ENCODE assay signal across 13 cellular contexts in genomic region chr1:165383067-165383466, GRCh38. TPM values are rescaled to one million over a fixed set of nuclear protein-coding genes. Genes with fewer than 3 reads are reported as not detected.
DNase-seq lines count a peak whose midpoint lies in the region; TF ChIP-seq lines count a peak whose summit lies in the region.
"Had no signal": no experiment of that assay in that cellular context is flagged by ENCODE, and none has a peak within 500 bp of the region (broad histone marks: within the 10 kb centered on the region; RNA-seq: fewer than 3 reads in every experiment).

No MANE protein-coding gene starts in this region.

- no peak overlapping the region for H3K4me3 ChIP-seq in transverse colon

- no peaks in the 10 kb centered on the region for H3K9me3 ChIP-seq in transverse colon

- intact Hi-C loops in transverse colon (cut with DNase I; ENCODE audit: low total_unique reads) = no loop called here

- in situ Hi-C loops in transverse colon (cut with MboI; ENCODE audit: low pct_ligation_motif_present in 1 of 4, low pct_unique_long_range_greater_than_20kb in 1 of 4, low sequenced_read_pairs in 3 of 4) = loop anchor here in 2 of 4 donors (25.0 kb wide), 1 partner anchor 529 kb away; no protein-coding TSS in a partner anchor

- H3K27me3 ChIP-seq in transverse colon = peaks cover 2% of the 10 kb centered on the region

- no peak for TF ChIP-seq POLR2A in transverse colon (IDR thresholded peaks at IDR 0.05)

- TF ChIP-seq CTCF in transverse colon (IDR thresholded peaks at IDR 0.05) = no peak

- 75% methylated on average over 6 of the region's 6 CpGs; no CpG with 5 or more reads in 1 of the 2 donors for WGBS in transverse colon (ENCODE audit: low coverage in 1 of 2), 2 donors

- H3K4me1 ChIP-seq in transverse colon = no peaks in the 10 kb centered on the region

- H3K36me3 ChIP-seq in transverse colon = no peaks in the 10 kb centered on the region

- DNase-seq in HT1080 (ENCODE audit: low read depth) (peak; percentile 11), fibroblast of gingiva (ENCODE audit: low read depth) (peak; percentile 64), medulla oblongata (ENCODE audit: extremely low spot score) (peak; percentile 86), transverse colon (peak; percentile 22), NCI-H2196 treated with DMSO at 0.1 percent for 48 hours (lab: John Stamatoyannopoulos, UW; ENCODE audit: unreplicated experiment) (no peak), SW480 (ENCODE audit: low spot score) (no peak), NCI-H82 (lab: John Stamatoyannopoulos, UW) (no peak), DMS 273 (lab: John Stamatoyannopoulos, UW; ENCODE audit: unreplicated experiment) (no peak)
- DNase-seq: cerebellar nuclear complex, DMS153, NCI-H69, T-helper 9 cell had no signal

- H3K27ac ChIP-seq in transverse colon = peak overlapping the region in 1 of 4 donors; percentile 5

- TF ChIP-seq EP300 in transverse colon (IDR thresholded peaks at IDR 0.05; ENCODE audit: low read depth) = no peak

RNA-seq across cellular contexts. Expression of gene LMX1A, which starts 26.6 kb away (rescaled TPM):
- total RNA-seq in HT1080 (2014; rRNA removed; shearing (Covaris generic)) = not detected in 2 replicates
- polyA plus RNA-seq in HT1080 (2015; cell fraction: cytosol; rRNA removed) = not detected in 2 replicates
- polyA plus RNA-seq in HT1080 (2015; cell fraction: nucleus; rRNA removed) = not detected in 2 replicates
- under 1 TPM in 2 of 4 donors, not detected in 2; 0.41 to 0.79 TPM for total RNA-seq in transverse colon
- total RNA-seq: natural killer cell treated with Interleukin-12 subunit alpha and Interleukin-12 subunit beta and Interleukin-15 and Interleukin-18, amount 100 ng/mL, for 72 hours had no signal

Comparison
In these comparisons a context has a peak if more than half of its experiments do, and no peak if none do; other contexts are left out.
1. DNase-seq: peak in HT1080 (single experiment), fibroblast of gingiva (single experiment), medulla oblongata (single experiment) and transverse colon (single experiment); none in NCI-H2196 treated with DMSO at 0.1 percent for 48 hours (single experiment), SW480 (single experiment), NCI-H82 (single experiment) and DMS 273 (single experiment).